Comparison of ENCODE assay signal across 1 cellular context in the genomic region with DNA sequence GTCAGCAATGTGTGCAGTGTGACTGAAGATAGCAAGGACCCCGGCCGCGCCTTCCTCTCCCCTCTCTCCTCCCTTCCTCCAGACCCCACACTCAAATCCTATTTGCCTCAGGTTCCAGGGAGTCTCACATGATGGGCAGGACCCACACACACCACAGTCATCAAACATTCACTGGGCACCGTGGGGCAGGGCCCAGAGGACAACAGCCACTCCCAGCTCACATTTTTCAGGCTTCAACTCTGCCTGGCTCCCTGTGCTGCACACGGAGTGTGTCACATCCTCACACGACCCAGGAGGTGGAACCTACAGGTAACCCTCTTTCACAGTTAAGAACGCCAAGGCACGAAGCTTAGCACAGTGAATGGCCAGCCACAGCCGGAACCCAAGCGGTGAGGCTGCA.
TF ChIP-seq lines count a peak whose summit lies in the region.

No MANE protein-coding gene starts in this region.

TF ChIP-seq in H1, 55 proteins besides CTCF, POLR2A, EP300 and RAD21:
- TF ChIP-seq SRF (IDR thresholded peaks at IDR 0.05; ENCODE audit: low read depth, low read length), result no peak
